ENCODE assay signal across 17 cellular contexts in the genomic region with DNA sequence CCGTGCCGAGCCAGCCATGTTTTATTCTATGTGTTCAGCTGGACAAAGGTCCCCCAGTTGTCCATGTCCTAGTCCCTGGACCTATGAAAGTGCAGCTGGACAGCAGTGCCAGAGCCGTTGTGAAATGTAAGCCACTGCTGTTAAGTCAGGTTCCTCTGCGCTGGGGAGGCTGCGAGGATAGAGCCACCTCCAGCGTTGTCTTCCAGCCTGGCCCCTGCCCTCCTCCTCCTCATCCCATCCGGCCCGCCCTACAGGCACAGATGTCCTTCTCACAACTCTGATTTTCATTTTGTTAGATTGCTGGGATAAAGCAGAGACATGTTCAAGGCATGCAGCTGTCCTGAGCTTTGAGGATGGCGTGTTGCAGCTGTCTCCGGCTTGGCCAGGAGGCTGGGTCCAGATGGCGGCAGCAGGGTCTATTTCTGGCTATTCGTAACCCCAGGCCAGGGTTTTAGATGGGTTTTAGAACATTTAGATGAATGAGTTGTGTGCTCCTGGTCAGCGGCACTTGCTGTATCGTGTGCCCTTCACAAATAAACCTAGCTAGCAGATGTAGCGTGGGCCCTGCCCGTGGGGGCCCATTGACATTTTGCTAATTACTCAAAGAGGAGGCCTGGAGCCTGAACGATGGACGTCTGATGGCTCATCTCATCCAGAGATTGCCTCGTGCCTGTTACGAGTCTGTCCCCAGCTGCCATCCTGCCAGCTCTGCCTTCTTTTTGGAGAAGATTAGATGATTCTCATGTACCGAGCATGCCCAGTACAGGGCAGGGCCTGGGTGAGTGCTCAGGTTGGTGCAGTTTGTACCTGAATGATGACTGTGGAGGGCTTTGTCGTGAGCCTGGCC.
DNase-seq lines count a peak whose midpoint lies in the region; ATAC-seq and TF ChIP-seq lines count a peak whose summit lies in the region.
"Had no signal": no experiment of that assay in that cellular context is flagged by ENCODE, and none has a peak within 500 bp of the region (broad histone marks: within the 10 kb centered on the region; RNA-seq: fewer than 3 reads in every experiment).

No MANE protein-coding gene starts in this region.

- H3K27me3 ChIP-seq in right cardiac atrium (ENCODE audit: control insufficient read depth, insufficient read depth) = no peaks in the 10 kb centered on the region
- no peaks in the 10 kb centered on the region for H3K27me3 ChIP-seq in sigmoid colon
- H3K27me3 ChIP-seq: breast epithelium had no signal

- CTCF ChIA-PET in activated CD4-positive, alpha-beta T cell treated with anti-CD3 and anti-CD28 coated beads, Interleukin-2, amount 10 ng/mL, durations not matched to agents 7 days and 5 days (lab: Charles Lee) = no interaction called here

- H3K4me3 Mint-ChIP-seq in T-helper 17 cell = no peak overlapping the region
- H3K4me3 Mint-ChIP-seq in activated CD4-positive, alpha-beta T cell treated with anti-CD3 and anti-CD28 coated beads, Interleukin-2, amount 10 ng/mL, durations not matched to agents 7 days and 5 days = no peak overlapping the region
- H3K4me3 Mint-ChIP-seq: nephron progenitor cell; stimulated activated naive CD8-positive, alpha-beta T cell treated with anti-CD3 and anti-CD28 coated beads, Interleukin-15, Interleukin-2, amounts not matched to agents 100 ng/mL and 50 ng/mL, for 24 hours; type B pancreatic cell had no signal

- peak overlapping the region; percentile 14 for H3K27ac Mint-ChIP-seq in T-helper 17 cell
- H3K27ac Mint-ChIP-seq in activated CD4-positive, alpha-beta T cell treated with anti-CD3 and anti-CD28 coated beads, Interleukin-2, amount 10 ng/mL, durations not matched to agents 7 days and 5 days = no peak overlapping the region
- H3K27ac Mint-ChIP-seq: nephron progenitor cell; stimulated activated naive CD8-positive, alpha-beta T cell treated with anti-CD3 and anti-CD28 coated beads, Interleukin-15, Interleukin-2, amounts not matched to agents 100 ng/mL and 50 ng/mL, for 24 hours; type B pancreatic cell had no signal

- ATAC-seq in T-helper 17 cell = no peak
- ATAC-seq in right cardiac atrium = peak; percentile 18 to 39
- no peak for ATAC-seq in HG02759 (IDR thresholded peaks at IDR 0.05; ENCODE audit: unreplicated experiment)

- no peak for TF ChIP-seq CTCF in sigmoid colon (IDR thresholded peaks at IDR 0.05)

- H3K27ac ChIP-seq in right cardiac atrium (ENCODE audit: low read length) = peak overlapping the region; percentile 14
- peak overlapping the region; percentile 32 to 74 (median 58) for H3K27ac ChIP-seq in sigmoid colon
- H3K27ac ChIP-seq: breast epithelium, PC-9 had no signal

- DNase-seq in DMS 273 treated with DMSO at 0.1 percent for 48 hours (lab: John Stamatoyannopoulos, UW) = peak; percentile 90
- DNase-seq in T-helper 17 cell = no peak
- DNase-seq in right cardiac atrium = peak in 2 of 3 donors; percentile 55 to 57
- DNase-seq in sigmoid colon = no peak
- no peak for DNase-seq in activated CD4-positive, alpha-beta T cell treated with anti-CD3 and anti-CD28 coated beads, Interleukin-2, amount 10 ng/mL, durations not matched to agents 7 days and 5 days
- no peak for DNase-seq in stimulated activated CD4-positive, alpha-beta T cell treated with anti-CD3 and anti-CD28 coated beads, Interleukin-15, amount 100 ng/mL, for 24 hours
- no peak for DNase-seq in Ammon's horn (ENCODE audit: low spot score)
- DNase-seq: activated CD4-positive, alpha-beta T cell treated with anti-CD3 and anti-CD28 coated beads for 1 hour; dermis blood vessel endothelial cell; HCEC 1CT; NCI-H1105; nephron progenitor cell; PC-9 had no signal

- H3K4me1 Mint-ChIP-seq in T-helper 17 cell = peaks cover 8% of the 10 kb centered on the region
- no peaks in the 10 kb centered on the region for H3K4me1 Mint-ChIP-seq in activated CD4-positive, alpha-beta T cell treated with anti-CD3 and anti-CD28 coated beads, Interleukin-2, amount 10 ng/mL, durations not matched to agents 7 days and 5 days

- H3K27me3 Mint-ChIP-seq in T-helper 17 cell = no peaks in the 10 kb centered on the region
- no peaks in the 10 kb centered on the region for H3K27me3 Mint-ChIP-seq in activated CD4-positive, alpha-beta T cell treated with anti-CD3 and anti-CD28 coated beads, Interleukin-2, amount 10 ng/mL, durations not matched to agents 7 days and 5 days
- H3K27me3 Mint-ChIP-seq: stimulated activated naive CD8-positive, alpha-beta T cell treated with anti-CD3 and anti-CD28 coated beads, Interleukin-15, Interleukin-2, amounts not matched to agents 100 ng/mL and 50 ng/mL, for 24 hours; type B pancreatic cell had no signal

- TF ChIP-seq EP300 in sigmoid colon (IDR thresholded peaks at IDR 0.05) = no peak

- peaks cover 8% of the 10 kb centered on the region for H3K9me3 Mint-ChIP-seq in activated CD4-positive, alpha-beta T cell treated with anti-CD3 and anti-CD28 coated beads, Interleukin-2, amount 10 ng/mL, durations not matched to agents 7 days and 5 days
- H3K9me3 Mint-ChIP-seq: stimulated activated naive CD8-positive, alpha-beta T cell treated with anti-CD3 and anti-CD28 coated beads, Interleukin-15, Interleukin-2, amounts not matched to agents 100 ng/mL and 50 ng/mL, for 24 hours; type B pancreatic cell had no signal

- no peaks in the 10 kb centered on the region for H3K9me3 ChIP-seq in T-helper 17 cell (ENCODE audit: control insufficient read depth, low read length, poor library complexity, severe bottlenecking)
- H3K9me3 ChIP-seq in right cardiac atrium (ENCODE audit: control insufficient read depth, low read length) = no peaks in the 10 kb centered on the region
- peaks cover 0 to 4% (median 0%) of the 10 kb centered on the region in 4 donors for H3K9me3 ChIP-seq in sigmoid colon

- H3K4me3 ChIP-seq in right cardiac atrium (ENCODE audit: low read length) = no peak overlapping the region
- H3K4me3 ChIP-seq in sigmoid colon = no peak overlapping the region
- H3K4me3 ChIP-seq: breast epithelium, PC-9 had no signal

- peaks cover 2% of the 10 kb centered on the region for H3K4me1 ChIP-seq in right cardiac atrium (ENCODE audit: control insufficient read depth, insufficient read depth, low read length)
- peaks cover 0 to 35% (median 15%) of the 10 kb centered on the region in 4 donors for H3K4me1 ChIP-seq in sigmoid colon
- H3K4me1 ChIP-seq: breast epithelium had no signal

- 70% methylated on average over 22 of the region's 22 CpGs for WGBS in right cardiac atrium
- WGBS in sigmoid colon, 2 donors = 83 to 88% methylated on average over 22 of the region's 22 CpGs

- H3K36me3 Mint-ChIP-seq in T-helper 17 cell (ENCODE audit: low read depth) = no peaks in the 10 kb centered on the region
- H3K36me3 Mint-ChIP-seq in activated CD4-positive, alpha-beta T cell treated with anti-CD3 and anti-CD28 coated beads, Interleukin-2, amount 10 ng/mL, durations not matched to agents 7 days and 5 days (ENCODE audit: low read depth) = peaks cover 12% of the 10 kb centered on the region

- TF ChIP-seq POLR2A in sigmoid colon (IDR thresholded peaks at IDR 0.05) = no peak

- no peaks in the 10 kb centered on the region for H3K36me3 ChIP-seq in sigmoid colon
- H3K36me3 ChIP-seq: breast epithelium had no signal

- intact Hi-C loops in right cardiac atrium (cut with DNase I) = no loop called here
- intact Hi-C loops in sigmoid colon (cut with DNase I) = no loop called here

- POLR2A ChIA-PET in activated CD4-positive, alpha-beta T cell treated with anti-CD3 and anti-CD28 coated beads, Interleukin-2, amount 10 ng/mL, durations not matched to agents 7 days and 5 days (lab: Charles Lee) = no interaction called here

Comparison
In these comparisons a context has a peak if more than half of its experiments do, and no peak if none do; other contexts are left out.
1. DNase-seq: peak in DMS 273 treated with DMSO at 0.1 percent for 48 hours (single experiment) and right cardiac atrium (2 of 3); none in T-helper 17 cell (0 of 3), sigmoid colon (single experiment), activated CD4-positive, alpha-beta T cell treated with anti-CD3 and anti-CD28 coated beads, Interleukin-2, amount 10 ng/mL, durations not matched to agents 7 days and 5 days (single experiment), stimulated activated CD4-positive, alpha-beta T cell treated with anti-CD3 and anti-CD28 coated beads, Interleukin-15, amount 100 ng/mL, for 24 hours (single experiment) and Ammon's horn (single experiment).
2. ATAC-seq: peak in right cardiac atrium (2 of 2); none in T-helper 17 cell (single experiment) and HG02759 (single experiment).